Comparison of ENCODE assay signal across 32 cellular contexts in the genomic region with DNA sequence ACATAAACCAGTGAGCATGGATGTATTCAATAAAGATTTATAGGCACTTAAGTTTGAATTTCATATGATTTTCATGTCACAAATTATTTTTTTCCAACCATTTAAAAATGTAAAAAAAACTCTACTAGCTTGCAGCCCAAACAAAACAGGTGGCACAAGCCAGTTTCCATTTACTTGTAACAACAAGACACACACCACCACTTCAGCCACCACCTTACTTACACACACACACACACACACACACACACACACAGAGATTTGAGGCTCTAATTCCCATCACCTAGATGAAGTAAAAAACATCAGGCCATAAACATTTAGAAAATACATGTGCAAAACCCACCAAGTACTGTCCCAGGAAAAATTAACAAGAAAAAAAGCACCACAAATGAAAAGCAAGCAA.
"Had no signal": no experiment of that assay in that cellular context is flagged by ENCODE, and none has a peak within 500 bp of the region (broad histone marks: within the 10 kb centered on the region; RNA-seq: fewer than 3 reads in every experiment).

No MANE protein-coding gene starts in this region.

- H3K4me3 Mint-ChIP-seq: activated B cell treated with CpG ODN at 0.5 μM for 24 hours; activated CD4-positive, alpha-beta memory T cell treated with anti-CD3 and anti-CD28 coated beads for 36 hours; activated CD4-positive, alpha-beta T cell treated with anti-CD3 and anti-CD28 coated beads, Interleukin-2, amount 10 ng/mL, durations not matched to agents 24 days and 14 days; activated CD8-positive, alpha-beta memory T cell treated with anti-CD3 and anti-CD28 coated beads, Interleukin-2, amount 10 ng/mL, durations not matched to agents 7 days and 5 days; activated CD8-positive, alpha-beta T cell treated with anti-CD3 and anti-CD28 coated beads, Interleukin-2, amount 10 ng/mL, durations not matched to agents 7 days and 5 days; activated naive CD4-positive, alpha-beta T cell treated with anti-CD3 and anti-CD28 coated beads for 36 hours; activated naive CD8-positive, alpha-beta T cell; activated T-helper 1 cell treated with anti-CD3 and anti-CD28 coated beads, Interleukin-12 subunit alpha, Interleukin-12 subunit beta, Interleukin-2, Interleukin-4 antibody, amounts not matched to agents 30 ng/mL and 10 ng/mL and 1 ng/mL, durations not matched to agents 14 hours and 24 hours and 36 hours; central memory CD8-positive, alpha-beta T cell; effector memory CD8-positive, alpha-beta T cell; T-helper 17 cell; T-helper 2 cell treated with Interferon-gamma antibody and Interleukin-4, amounts not matched to agents 5 μg/mL and 100 μg/mL, for 36 hours had no signal

- H3K27ac Mint-ChIP-seq: activated B cell treated with CpG ODN at 0.5 μM for 24 hours; activated CD4-positive, alpha-beta memory T cell treated with anti-CD3 and anti-CD28 coated beads for 36 hours; activated CD4-positive, alpha-beta T cell treated with anti-CD3 and anti-CD28 coated beads, Interleukin-2, amount 10 ng/mL, durations not matched to agents 24 days and 14 days; activated CD8-positive, alpha-beta memory T cell treated with anti-CD3 and anti-CD28 coated beads, Interleukin-2, amount 10 ng/mL, durations not matched to agents 7 days and 5 days; activated CD8-positive, alpha-beta T cell treated with anti-CD3 and anti-CD28 coated beads, Interleukin-2, amount 10 ng/mL, durations not matched to agents 7 days and 5 days; activated naive CD4-positive, alpha-beta T cell treated with anti-CD3 and anti-CD28 coated beads for 36 hours; activated naive CD8-positive, alpha-beta T cell; activated T-helper 1 cell treated with anti-CD3 and anti-CD28 coated beads, Interleukin-12 subunit alpha, Interleukin-12 subunit beta, Interleukin-2, Interleukin-4 antibody, amounts not matched to agents 30 ng/mL and 10 ng/mL and 1 ng/mL, durations not matched to agents 14 hours and 24 hours and 36 hours; activated T-helper 2 cell treated with anti-CD3 and anti-CD28 coated beads, Interferon-gamma antibody, Interleukin-2, Interleukin-4, amounts not matched to agents 10 μg/mL and 5 μg/mL and 100 μg/mL, durations not matched to agents 14 hours and 24 hours and 36 hours; T-helper 17 cell; T-helper 2 cell treated with Interferon-gamma antibody and Interleukin-4, amounts not matched to agents 5 μg/mL and 100 μg/mL, for 36 hours had no signal

- FAIRE-seq: astrocyte, bronchial epithelial cell had no signal

- H3K36me3 ChIP-seq: brain microvascular endothelial cell, esophagus squamous epithelium, WERI-Rb-1 had no signal

- DNase-seq: activated B cell treated with CpG ODN at 0.5 μM for 24 hours; activated CD4-positive, alpha-beta memory T cell treated with anti-CD3 and anti-CD28 coated beads for 36 hours; activated CD4-positive, alpha-beta T cell treated with anti-CD3 and anti-CD28 coated beads, Interleukin-2, amount 10 ng/mL, durations not matched to agents 24 days and 14 days; activated CD8-positive, alpha-beta memory T cell treated with anti-CD3 and anti-CD28 coated beads, Interleukin-2, amount 10 ng/mL, durations not matched to agents 7 days and 5 days; activated CD8-positive, alpha-beta memory T cell treated with anti-CD3 and anti-CD28 coated beads, Interleukin-2, amount 50 U/mL, for 4 hours; activated CD8-positive, alpha-beta T cell treated with anti-CD3 and anti-CD28 coated beads, Interleukin-2, amount 10 ng/mL, durations not matched to agents 7 days and 5 days; activated effector memory CD4-positive, alpha-beta T cell treated with anti-CD3 and anti-CD28 coated beads, Interleukin-2, amount 50 U/mL, for 16 hours; activated naive CD4-positive, alpha-beta T cell treated with anti-CD3 and anti-CD28 coated beads for 36 hours; activated T-cell treated with anti-CD3 and anti-CD28 coated beads, Interleukin-2, amount 50 U/mL, for 1 hour; activated T-cell treated with anti-CD3 and anti-CD28 coated beads, Interleukin-2, amount 50 U/mL, for 48 hours; amniotic stem cell; anterior cingulate cortex; brain microvascular endothelial cell; dermis blood vessel endothelial cell; effector CD4-positive, alpha-beta T cell; effector memory CD8-positive, alpha-beta T cell; esophagus squamous epithelium; foreskin melanocyte; heart right ventricle; T-helper 1 cell; T-helper 17 cell; T1000 had no signal

- H3K4me1 Mint-ChIP-seq: activated B cell treated with CpG ODN at 0.5 μM for 24 hours; activated CD4-positive, alpha-beta T cell treated with anti-CD3 and anti-CD28 coated beads, Interleukin-2, amount 10 ng/mL, durations not matched to agents 24 days and 14 days; activated CD8-positive, alpha-beta memory T cell treated with anti-CD3 and anti-CD28 coated beads, Interleukin-2, amount 10 ng/mL, durations not matched to agents 7 days and 5 days had no signal

- H3K4me3 ChIP-seq: coronary artery, esophagus squamous epithelium, gastroesophageal sphincter, heart right ventricle had no signal

- H3K9me3 Mint-ChIP-seq: activated B cell treated with CpG ODN at 0.5 μM for 24 hours; activated CD4-positive, alpha-beta memory T cell treated with anti-CD3 and anti-CD28 coated beads for 36 hours; activated naive CD4-positive, alpha-beta T cell treated with anti-CD3 and anti-CD28 coated beads for 36 hours; activated T-helper 1 cell treated with anti-CD3 and anti-CD28 coated beads, Interleukin-12 subunit alpha, Interleukin-12 subunit beta, Interleukin-2, Interleukin-4 antibody, amounts not matched to agents 30 ng/mL and 10 ng/mL and 1 ng/mL, durations not matched to agents 14 hours and 24 hours and 36 hours; activated T-helper 2 cell treated with anti-CD3 and anti-CD28 coated beads, Interferon-gamma antibody, Interleukin-2, Interleukin-4, amounts not matched to agents 10 μg/mL and 5 μg/mL and 100 μg/mL, durations not matched to agents 14 hours and 24 hours and 36 hours; central memory CD8-positive, alpha-beta T cell; effector memory CD8-positive, alpha-beta T cell; T-helper 2 cell treated with Interferon-gamma antibody and Interleukin-4, amounts not matched to agents 5 μg/mL and 100 μg/mL, for 36 hours had no signal

- H3K27ac ChIP-seq: brain microvascular endothelial cell, coronary artery, esophagus squamous epithelium, gastroesophageal sphincter, heart right ventricle, WERI-Rb-1 had no signal

- H3K9me3 ChIP-seq: esophagus squamous epithelium, gastroesophageal sphincter had no signal

- H3K27me3 Mint-ChIP-seq: activated B cell treated with CpG ODN at 0.5 μM for 24 hours; activated CD4-positive, alpha-beta memory T cell treated with anti-CD3 and anti-CD28 coated beads for 36 hours; activated CD4-positive, alpha-beta T cell treated with anti-CD3 and anti-CD28 coated beads, Interleukin-2, amount 10 ng/mL, durations not matched to agents 24 days and 14 days; activated CD8-positive, alpha-beta memory T cell treated with anti-CD3 and anti-CD28 coated beads, Interleukin-2, amount 10 ng/mL, durations not matched to agents 7 days and 5 days; activated naive CD8-positive, alpha-beta T cell; central memory CD8-positive, alpha-beta T cell; effector memory CD8-positive, alpha-beta T cell; T-helper 17 cell had no signal
